ENCODE assay signal across 8 cellular contexts in genomic region chr14:96501746-96502620, GRCh38. TPM values are rescaled to one million over a fixed set of nuclear protein-coding genes. Genes with fewer than 3 reads are reported as not detected.
DNase-seq lines count a peak whose midpoint lies in the region; ATAC-seq and TF ChIP-seq lines count a peak whose summit lies in the region.

Gene PAPOLA (plus strand): TSS chr14:96502382. CDS start chr14:96502593, 211 bp downstream.

- DNase-seq in NCI-H748 treated with DMSO at 0.1 percent for 48 hours (lab: John Stamatoyannopoulos, UW) = peak; percentile 92
- peak; percentile 92 for DNase-seq in activated CD4-positive, alpha-beta T cell treated with anti-CD3 and anti-CD28 coated beads, Interleukin-2, amount 50 U/mL, for 4 hours
- DNase-seq in dermis blood vessel endothelial cell = peak; percentile 98
- peak; percentile 95 for DNase-seq in stimulated activated CD4-positive, alpha-beta T cell treated with anti-CD3 and anti-CD28 coated beads, Interleukin-4, amount 100 ng/mL, for 24 hours

- under 1% methylated on average over 87 of the region's 87 CpGs for WGBS in liver

- peak; percentile 7 to 34 for TF ChIP-seq RAD21 in liver (IDR thresholded peaks at IDR 0.05)

- H3K4me3 ChIP-seq in liver (ENCODE audit: low read depth in 1 of 3, low read length in 3 of 3) = peak within 1 kb of the TSS; percentile 73 to 98 (median 81)

- no peaks in the 10 kb centered on the region for H3K36me3 ChIP-seq in liver (ENCODE audit: control insufficient read depth in 4 of 4, insufficient read depth in 3 of 4, low read depth in 1 of 4, low read length in 3 of 4)

- no peaks in the 10 kb centered on the region for H3K27me3 ChIP-seq in liver (ENCODE audit: control insufficient read depth in 4 of 4, insufficient read depth in 4 of 4, low read length in 3 of 4)

- peak; percentile 85 for ATAC-seq in GM19372 (IDR thresholded peaks at IDR 0.05; ENCODE audit: low read depth, unreplicated experiment)
- ATAC-seq in HG03558 (IDR thresholded peaks at IDR 0.05; ENCODE audit: extremely low read depth, unreplicated experiment) = peak; percentile 82

- TF ChIP-seq CTCF in C4-2B (conservative IDR thresholded peaks at IDR 0.05) = peak; percentile 30
- TF ChIP-seq CTCF in liver (IDR thresholded peaks at IDR 0.05; ENCODE audit: low read depth, low read length, missing input control) = peak; percentile 14

- H3K4me1 ChIP-seq in liver (ENCODE audit: control insufficient read depth in 4 of 4, insufficient read depth in 4 of 4, low read length in 3 of 4) = peaks cover 4 to 30% (median 19%) of the 10 kb centered on the region in 4 donors

- no peaks in the 10 kb centered on the region for H3K9me3 ChIP-seq in liver (ENCODE audit: control insufficient read depth in 4 of 4, low read length in 3 of 4)

- H3K9ac ChIP-seq in liver (ENCODE audit: low read depth in 1 of 2, low read length in 2 of 2) = peak within 1 kb of the TSS; percentile 66 to 100

- H3K27ac ChIP-seq in C4-2B (peak within 1 kb of the TSS; percentile 96), liver (ENCODE audit: low read depth in 1 of 2, low read length in 2 of 2) (peak within 1 kb of the TSS; percentile 97 to 98)

TF ChIP-seq in liver, 16 proteins besides CTCF, POLR2A, EP300 and RAD21:
- peak; percentile 20 to 24 for TF ChIP-seq HNF4A (conservative IDR thresholded peaks at IDR 0.05)
- no peak for TF ChIP-seq FOXA2 (IDR thresholded peaks at IDR 0.05)
- TF ChIP-seq, protein P1, sequence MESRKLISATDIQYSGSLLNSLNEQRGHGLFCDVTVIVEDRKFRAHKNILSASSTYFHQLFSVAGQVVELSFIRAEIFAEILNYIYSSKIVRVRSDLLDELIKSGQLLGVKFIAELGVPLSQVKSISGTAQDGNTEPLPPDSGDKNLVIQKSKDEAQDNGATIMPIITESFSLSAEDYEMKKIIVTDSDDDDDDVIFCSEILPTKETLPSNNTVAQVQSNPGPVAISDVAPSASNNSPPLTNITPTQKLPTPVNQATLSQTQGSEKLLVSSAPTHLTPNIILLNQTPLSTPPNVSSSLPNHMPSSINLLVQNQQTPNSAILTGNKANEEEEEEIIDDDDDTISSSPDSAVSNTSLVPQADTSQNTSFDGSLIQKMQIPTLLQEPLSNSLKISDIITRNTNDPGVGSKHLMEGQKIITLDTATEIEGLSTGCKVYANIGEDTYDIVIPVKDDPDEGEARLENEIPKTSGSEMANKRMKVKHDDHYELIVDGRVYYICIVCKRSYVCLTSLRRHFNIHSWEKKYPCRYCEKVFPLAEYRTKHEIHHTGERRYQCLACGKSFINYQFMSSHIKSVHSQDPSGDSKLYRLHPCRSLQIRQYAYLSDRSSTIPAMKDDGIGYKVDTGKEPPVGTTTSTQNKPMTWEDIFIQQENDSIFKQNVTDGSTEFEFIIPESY (IDR thresholded peaks at IDR 0.05) = peak; percentile 73
- peak; percentile 16 to 49 for TF ChIP-seq RXRA (IDR thresholded peaks at IDR 0.05)
- TF ChIP-seq EGR1 (IDR thresholded peaks at IDR 0.05; ENCODE audit: low read depth in 2 of 2) = peak in 1 of 2 donors; percentile 28
- peak; percentile 99 for TF ChIP-seq YY1 (IDR thresholded peaks at IDR 0.05)
- TF ChIP-seq JUND (IDR thresholded peaks at IDR 0.05) = no peak
- no peak for TF ChIP-seq HNF4G (IDR thresholded peaks at IDR 0.05)
- TF ChIP-seq, protein P2, sequence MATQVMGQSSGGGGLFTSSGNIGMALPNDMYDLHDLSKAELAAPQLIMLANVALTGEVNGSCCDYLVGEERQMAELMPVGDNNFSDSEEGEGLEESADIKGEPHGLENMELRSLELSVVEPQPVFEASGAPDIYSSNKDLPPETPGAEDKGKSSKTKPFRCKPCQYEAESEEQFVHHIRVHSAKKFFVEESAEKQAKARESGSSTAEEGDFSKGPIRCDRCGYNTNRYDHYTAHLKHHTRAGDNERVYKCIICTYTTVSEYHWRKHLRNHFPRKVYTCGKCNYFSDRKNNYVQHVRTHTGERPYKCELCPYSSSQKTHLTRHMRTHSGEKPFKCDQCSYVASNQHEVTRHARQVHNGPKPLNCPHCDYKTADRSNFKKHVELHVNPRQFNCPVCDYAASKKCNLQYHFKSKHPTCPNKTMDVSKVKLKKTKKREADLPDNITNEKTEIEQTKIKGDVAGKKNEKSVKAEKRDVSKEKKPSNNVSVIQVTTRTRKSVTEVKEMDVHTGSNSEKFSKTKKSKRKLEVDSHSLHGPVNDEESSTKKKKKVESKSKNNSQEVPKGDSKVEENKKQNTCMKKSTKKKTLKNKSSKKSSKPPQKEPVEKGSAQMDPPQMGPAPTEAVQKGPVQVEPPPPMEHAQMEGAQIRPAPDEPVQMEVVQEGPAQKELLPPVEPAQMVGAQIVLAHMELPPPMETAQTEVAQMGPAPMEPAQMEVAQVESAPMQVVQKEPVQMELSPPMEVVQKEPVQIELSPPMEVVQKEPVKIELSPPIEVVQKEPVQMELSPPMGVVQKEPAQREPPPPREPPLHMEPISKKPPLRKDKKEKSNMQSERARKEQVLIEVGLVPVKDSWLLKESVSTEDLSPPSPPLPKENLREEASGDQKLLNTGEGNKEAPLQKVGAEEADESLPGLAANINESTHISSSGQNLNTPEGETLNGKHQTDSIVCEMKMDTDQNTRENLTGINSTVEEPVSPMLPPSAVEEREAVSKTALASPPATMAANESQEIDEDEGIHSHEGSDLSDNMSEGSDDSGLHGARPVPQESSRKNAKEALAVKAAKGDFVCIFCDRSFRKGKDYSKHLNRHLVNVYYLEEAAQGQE (IDR thresholded peaks at IDR 0.05) = peak; percentile 92
- TF ChIP-seq TAF1 (conservative IDR thresholded peaks at IDR 0.05) = peak; percentile 93
- TF ChIP-seq GABPA (IDR thresholded peaks at IDR 0.05 in 1 of 2, conservative IDR thresholded peaks at IDR 0.05 in 1 of 2) = peak in 1 of 2 donors; percentile 63
- TF ChIP-seq, protein P3, sequence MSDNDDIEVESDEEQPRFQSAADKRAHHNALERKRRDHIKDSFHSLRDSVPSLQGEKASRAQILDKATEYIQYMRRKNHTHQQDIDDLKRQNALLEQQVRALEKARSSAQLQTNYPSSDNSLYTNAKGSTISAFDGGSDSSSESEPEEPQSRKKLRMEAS (IDR thresholded peaks at IDR 0.05) = peak; percentile 91
- TF ChIP-seq FOXA1 (IDR thresholded peaks at IDR 0.05) = peak; percentile 23
- TF ChIP-seq ATF3 (IDR thresholded peaks at IDR 0.05) = no peak
- peak; percentile 11 for TF ChIP-seq NR2F2 (IDR thresholded peaks at IDR 0.05)
- TF ChIP-seq SP1 (IDR thresholded peaks at IDR 0.05) = peak; percentile 58

RNA-seq across cellular contexts. Expression of gene PAPOLA, which starts in this region (rescaled TPM):
- total RNA-seq in dermis blood vessel endothelial cell (87.3 and 151 TPM in 2 replicates), liver (100 to 1,000 TPM in 1 of 2 donors, 10 to 100 TPM in 1; 89.7 to 107 TPM)
- 10 to 100 TPM; 29.4 to 53.4 TPM for polyA plus RNA-seq in liver

Comparison
In these comparisons a context has a peak if more than half of its experiments do, and no peak if none do; other contexts are left out.
1. Peak in every context shown above with its lines: DNase-seq, ATAC-seq, H3K4me3 ChIP-seq and H3K27ac ChIP-seq.